1 cellular context compared by ENCODE assay signal in the genomic region with DNA sequence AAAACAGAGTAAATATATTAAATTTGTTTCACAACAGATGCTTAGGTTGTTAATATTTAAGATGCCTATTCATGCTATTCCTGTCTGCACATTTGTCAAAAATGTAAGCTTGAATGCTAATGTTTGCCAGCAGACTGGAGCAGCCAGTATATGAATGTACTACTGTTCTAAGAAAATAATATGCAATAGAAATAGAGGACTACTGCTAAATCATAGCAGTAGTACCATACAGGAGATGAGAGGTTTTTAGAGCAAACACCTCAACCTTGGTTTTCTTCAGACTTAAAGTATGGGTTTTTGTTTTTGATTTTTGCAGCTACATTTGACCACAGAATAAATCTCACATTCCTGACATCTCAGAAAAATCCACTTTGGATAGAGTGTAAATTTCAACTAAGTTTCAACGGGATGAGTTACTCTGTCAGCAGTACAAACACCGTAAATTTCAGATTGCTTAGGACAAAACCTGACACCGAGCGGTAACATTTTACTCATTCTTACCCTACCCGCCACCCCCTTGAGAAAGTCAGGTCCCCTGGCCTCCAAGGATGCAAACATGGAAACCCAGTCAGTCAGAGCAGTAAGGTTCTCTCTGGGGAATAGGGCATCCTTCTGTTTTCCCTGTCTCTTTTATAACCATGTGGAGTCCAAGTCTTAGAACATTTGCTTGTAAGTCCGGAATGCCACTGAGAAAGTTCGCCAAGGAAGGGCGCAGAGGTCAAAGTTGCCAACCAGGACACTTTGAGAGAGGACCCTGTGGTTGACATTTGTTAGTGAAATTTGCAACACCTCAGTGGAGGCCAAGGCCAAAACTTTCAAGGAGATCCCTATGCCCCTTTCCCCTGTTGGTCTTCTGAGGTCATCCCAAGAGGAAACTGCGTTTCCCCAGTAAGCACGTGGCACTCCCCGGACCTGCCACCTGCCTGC.
TF ChIP-seq lines count a peak whose summit lies in the region.

No MANE protein-coding gene starts in this region.

TF ChIP-seq in IMR-90, 13 proteins besides CTCF, POLR2A, EP300 and RAD21:
- TF ChIP-seq SMC3 (IDR thresholded peaks at IDR 0.05; ENCODE audit: low read depth, low read length) (no peak), MXI1 (IDR thresholded peaks at IDR 0.05; ENCODE audit: borderline replicate concordance, low read depth, low read length) (no peak), NFE2L2 (IDR thresholded peaks at IDR 0.05; ENCODE audit: low read depth, low read length) (no peak), CHD1 (IDR thresholded peaks at IDR 0.05; ENCODE audit: low read depth, low read length) (no peak), BHLHE40 (IDR thresholded peaks at IDR 0.05; ENCODE audit: low read depth, low read length) (no peak), MAFK (IDR thresholded peaks at IDR 0.05; ENCODE audit: low read depth, low read length) (no peak)
- TF ChIP-seq, protein P1, sequence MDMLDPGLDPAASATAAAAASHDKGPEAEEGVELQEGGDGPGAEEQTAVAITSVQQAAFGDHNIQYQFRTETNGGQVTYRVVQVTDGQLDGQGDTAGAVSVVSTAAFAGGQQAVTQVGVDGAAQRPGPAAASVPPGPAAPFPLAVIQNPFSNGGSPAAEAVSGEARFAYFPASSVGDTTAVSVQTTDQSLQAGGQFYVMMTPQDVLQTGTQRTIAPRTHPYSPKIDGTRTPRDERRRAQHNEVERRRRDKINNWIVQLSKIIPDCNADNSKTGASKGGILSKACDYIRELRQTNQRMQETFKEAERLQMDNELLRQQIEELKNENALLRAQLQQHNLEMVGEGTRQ (IDR thresholded peaks at IDR 0.05; ENCODE audit: low read depth, low read length) = no peak
